ENCODE assay signal across 29 cellular contexts in genomic region chrX:45381366-45381765, GRCh38.
"Had no signal": no experiment of that assay in that cellular context is flagged by ENCODE, and none has a peak within 500 bp of the region (broad histone marks: within the 10 kb centered on the region; RNA-seq: fewer than 3 reads in every experiment).

No MANE protein-coding gene starts in this region.

- H3K4me3 ChIP-seq: adrenal gland, ascending aorta, body of pancreas, breast epithelium, cardiac muscle cell had no signal

- H3K4me1 ChIP-seq: adrenal gland, ascending aorta, body of pancreas, breast epithelium had no signal

- H3K27me3 ChIP-seq: adrenal gland, ascending aorta, brain microvascular endothelial cell, cardiac muscle cell had no signal

- H3K36me3 ChIP-seq: adrenal gland, ascending aorta, brain microvascular endothelial cell, breast epithelium, cardiac muscle cell had no signal

- H3K27ac ChIP-seq: adrenal gland, ascending aorta, body of pancreas, brain microvascular endothelial cell, breast epithelium, cardiac muscle cell had no signal

- H3K9me3 ChIP-seq: adrenal gland, ascending aorta, body of pancreas had no signal

- DNase-seq: activated effector memory CD4-positive, alpha-beta T cell treated with anti-CD3 and anti-CD28 coated beads, Interleukin-2, amount 50 U/mL, for 16 hours; activated effector memory CD4-positive, alpha-beta T cell treated with Interleukin-2 at 50 U/mL for 16 hours; activated gamma-delta T cell; activated gamma-delta T cell treated with Interleukin-2 at 50 U/mL for 16 hours; activated naive CD4-positive, alpha-beta T cell; activated naive CD4-positive, alpha-beta T cell treated with anti-CD3 and anti-CD28 coated beads for 36 hours; activated naive CD4-positive, alpha-beta T cell treated with anti-CD3 and anti-CD28 coated beads, Interleukin-2, amount 10 ng/mL, durations not matched to agents 7 days and 5 days; activated naive CD4-positive, alpha-beta T cell treated with anti-CD3 and anti-CD28 coated beads, Interleukin-2, amount 50 U/mL, for 16 hours; activated naive CD4-positive, alpha-beta T cell treated with Interleukin-2 at 50 U/mL for 16 hours; activated naive CD8-positive, alpha-beta T cell treated with anti-CD3 and anti-CD28 coated beads for 36 hours; activated naive CD8-positive, alpha-beta T cell treated with anti-CD3 and anti-CD28 coated beads, Interleukin-2, amount 10 ng/mL, durations not matched to agents 7 days and 5 days; activated naive CD8-positive, alpha-beta T cell treated with anti-CD3 and anti-CD28 coated beads, Interleukin-2, amount 50 U/mL, for 24 hours; activated T-cell treated with anti-CD3 and anti-CD28 coated beads, Interleukin-2, amount 50 U/mL, for 1 hour; activated T-cell treated with anti-CD3 and anti-CD28 coated beads, Interleukin-2, amount 50 U/mL, for 24 hours; activated T-cell treated with anti-CD3 and anti-CD28 coated beads, Interleukin-2, amount 50 U/mL, for 4 hours; activated T-cell treated with anti-CD3 and anti-CD28 coated beads, Interleukin-2, amount 50 U/mL, for 48 hours; activated T-cell treated with anti-CD3 and anti-CD28 coated beads, Interleukin-2, amount 50 U/mL, for 72 hours; adrenal gland; amniotic stem cell; amygdala; aorta; body of pancreas; brain microvascular endothelial cell; caudate nucleus; central memory CD4-positive, alpha-beta T cell; cerebellar nuclear complex had no signal
